ENCODE assay signal across 9 cellular contexts in the genomic region with DNA sequence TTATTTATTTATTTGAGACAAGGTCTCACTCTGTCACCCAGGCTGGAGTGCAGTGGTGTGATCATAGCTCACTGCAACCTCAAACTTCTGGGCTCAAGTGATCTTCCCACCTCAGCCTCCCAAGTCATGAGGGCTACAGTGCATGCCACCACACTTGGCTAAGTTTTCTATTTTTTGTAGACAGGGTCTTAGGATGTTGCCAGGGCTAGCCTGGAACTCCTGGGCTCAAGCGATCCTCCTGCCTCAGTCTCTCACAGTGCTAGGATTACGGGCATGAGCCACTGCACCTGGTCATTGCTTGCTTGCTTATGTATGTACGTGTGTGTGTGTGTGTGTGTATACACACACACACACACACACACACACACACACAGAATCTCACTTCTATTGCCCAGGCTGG. TPM values are rescaled to one million over a fixed set of nuclear protein-coding genes. Genes with fewer than 3 reads are reported as not detected.
DNase-seq lines count a peak whose midpoint lies in the region; ATAC-seq and TF ChIP-seq lines count a peak whose summit lies in the region.
"Not testable (repeated sequence)": the region's sequence is repeated elsewhere in the genome, so short reads cannot be mapped to it uniquely, and the experiment has no call there.
"Had no signal": no experiment of that assay in that cellular context is flagged by ENCODE, and none has a peak within 500 bp of the region (broad histone marks: within the 10 kb centered on the region; RNA-seq: fewer than 3 reads in every experiment).

No MANE protein-coding gene starts in this region.

- not testable (repeated sequence) for H3K4me3 Mint-ChIP-seq in CD4-positive, alpha-beta T cell; central memory CD8-positive, alpha-beta T cell; osteocyte (ENCODE audit: unreplicated experiment)

- CTCF ChIA-PET in CD4-positive, alpha-beta T cell (lab: Charles Lee): interaction anchor here (1.7 to 4.1 kb wide), 4 partner anchors 8 to 25 kb away, joined by 3 to 26 read pairs (median 16); no protein-coding TSS in a partner anchor

- peak overlapping the region; percentile 86 for H3K27ac Mint-ChIP-seq in CD4-positive, alpha-beta T cell
- H3K27ac Mint-ChIP-seq in central memory CD8-positive, alpha-beta T cell (ENCODE audit: low read depth): peak overlapping the region; percentile 82
- H3K27ac Mint-ChIP-seq in osteocyte (ENCODE audit: unreplicated experiment): peak overlapping the region; percentile 82

- peak overlapping the region; percentile 30 for H4K91ac ChIP-seq in mesenchymal stem cell (ENCODE audit: low read length)

- H3K79me1 ChIP-seq in mesenchymal stem cell (replicated peaks; ENCODE audit: low read length, poor library complexity, severe bottlenecking): not testable (repeated sequence)

- H2AFZ ChIP-seq in mesenchymal stem cell (ENCODE audit: low read depth, low read length): not testable (repeated sequence)

- not testable (repeated sequence) for H3K9me3 ChIP-seq in CD4-positive, alpha-beta T cell (ENCODE audit: control insufficient read depth, low read length); SJSA1 (replicated peaks); mesenchymal stem cell (ENCODE audit: control insufficient read depth, low read length); stomach; uterus

- not testable (repeated sequence) for H3K23ac ChIP-seq in mesenchymal stem cell (ENCODE audit: low read length in 2 of 2)

- not testable (repeated sequence) for ATAC-seq in CD4-positive, alpha-beta T cell (ENCODE audit: poor library complexity); central memory CD8-positive, alpha-beta T cell (replicated peaks; ENCODE audit: extremely low read depth, poor library complexity, severe bottlenecking); foreskin keratinocyte

- not testable (repeated sequence) for DNase-seq in CD4-positive, alpha-beta T cell; SJSA1 (ENCODE audit: low read depth in 1 of 2, low spot score in 2 of 2); central memory CD8-positive, alpha-beta T cell (ENCODE audit: low spot score in 2 of 2); foreskin keratinocyte; mesenchymal stem cell; osteocyte (ENCODE audit: extremely low spot score, unreplicated experiment); stomach; uterus

- intact Hi-C loops in CD4-positive, alpha-beta T cell (cut with DNase I, micrococcal nuclease); stomach (cut with DNase I; ENCODE audit: low total_unique reads); uterus (cut with DNase I; ENCODE audit: low total_unique reads): not testable (repeated sequence)

- H3K14ac ChIP-seq in mesenchymal stem cell (ENCODE audit: low read length in 2 of 2): not testable (repeated sequence)

- H3K4me1 Mint-ChIP-seq in CD4-positive, alpha-beta T cell (ENCODE audit: low read depth): peaks cover 85% of the 10 kb centered on the region
- peaks cover 78% of the 10 kb centered on the region for H3K4me1 Mint-ChIP-seq in central memory CD8-positive, alpha-beta T cell
- H3K4me1 Mint-ChIP-seq in osteocyte (ENCODE audit: unreplicated experiment): peaks cover 77% of the 10 kb centered on the region

- H3K9ac ChIP-seq in mesenchymal stem cell (ENCODE audit: low read length): peak overlapping the region; percentile 55

- H3K4me3 ChIP-seq in SJSA1; mesenchymal stem cell (ENCODE audit: insufficient read depth in 1 of 2, low read depth in 1 of 2, low read length in 2 of 2); stomach; uterus: not testable (repeated sequence)

- not testable (repeated sequence) for H3K36me3 ChIP-seq in SJSA1, stomach, uterus
- H3K36me3 ChIP-seq in mesenchymal stem cell (ENCODE audit: control insufficient read depth in 1 of 2, insufficient read depth in 2 of 2, low read depth in 1 of 2, low read length in 2 of 2): peaks cover 16 to 24% of the 10 kb centered on the region in 2 experiments

- TF ChIP-seq POLR2A in stomach (IDR thresholded peaks at IDR 0.05); uterus (IDR thresholded peaks at IDR 0.05): not testable (repeated sequence)

- TF ChIP-seq EP300 in stomach (IDR thresholded peaks at IDR 0.05): not testable (repeated sequence)

- H2BK15ac ChIP-seq in mesenchymal stem cell (ENCODE audit: low read depth, poor library complexity, severe bottlenecking): peak overlapping the region; percentile 1

- H3K18ac ChIP-seq in mesenchymal stem cell (ENCODE audit: low read depth in 1 of 2, low read length in 2 of 2): peak overlapping the region in 1 of 2 experiments; percentile 6

- TF ChIP-seq CTCF in CD4-positive, alpha-beta T cell (IDR thresholded peaks at IDR 0.05); foreskin keratinocyte (conservative IDR thresholded peaks at IDR 0.05); osteocyte (IDR thresholded peaks at IDR 0.05); stomach (IDR thresholded peaks at IDR 0.05); uterus (IDR thresholded peaks at IDR 0.05): not testable (repeated sequence)

- H3K4me1 ChIP-seq in SJSA1 (replicated peaks) (peaks cover 76% of the 10 kb centered on the region), foreskin keratinocyte (peaks cover 76% of the 10 kb centered on the region), mesenchymal stem cell (ENCODE audit: control insufficient read depth, insufficient read depth, low read depth, low read length) (peaks cover 75% of the 10 kb centered on the region), stomach (peaks cover 77 to 100% (median 90%) of the 10 kb centered on the region in 4 donors), uterus (peaks cover 24 to 36% of the 10 kb centered on the region in 2 donors)

- H3K9me3 Mint-ChIP-seq in CD4-positive, alpha-beta T cell; central memory CD8-positive, alpha-beta T cell; osteocyte (ENCODE audit: unreplicated experiment): not testable (repeated sequence)

- H2AK5ac ChIP-seq in mesenchymal stem cell (ENCODE audit: low read length, severe bottlenecking): not testable (repeated sequence)

- 100% methylated on average over 1 of the region's 3 CpGs for WGBS in mesenchymal stem cell
- WGBS in stomach, 5 donors: 89 to 97% (median 91%) methylated on average over 3 of the region's 3 CpGs

- not testable (repeated sequence) for H4K8ac ChIP-seq in mesenchymal stem cell (ENCODE audit: low read length)

- H2BK5ac ChIP-seq in mesenchymal stem cell (ENCODE audit: low read depth, low read length, poor library complexity, severe bottlenecking): not testable (repeated sequence)

- H3K4ac ChIP-seq in mesenchymal stem cell (ENCODE audit: low read depth in 1 of 2, low read length in 2 of 2): peak overlapping the region in 1 of 2 experiments; percentile 17

- H3K27me3 ChIP-seq in CD4-positive, alpha-beta T cell (ENCODE audit: control insufficient read depth, insufficient read depth, low read length); SJSA1 (replicated peaks); foreskin keratinocyte; mesenchymal stem cell (ENCODE audit: control insufficient read depth in 1 of 2, insufficient read depth in 1 of 2, low read length in 2 of 2); stomach; uterus: not testable (repeated sequence)

- H3K27me3 Mint-ChIP-seq in CD4-positive, alpha-beta T cell; central memory CD8-positive, alpha-beta T cell; osteocyte (ENCODE audit: unreplicated experiment): not testable (repeated sequence)

- H2BK120ac ChIP-seq in mesenchymal stem cell (ENCODE audit: low read depth, low read length): not testable (repeated sequence)

- peak overlapping the region in 1 of 2 experiments; percentile 51 for H2BK12ac ChIP-seq in mesenchymal stem cell (ENCODE audit: low read length in 2 of 2)

- H3K4me2 ChIP-seq in mesenchymal stem cell (ENCODE audit: low read length, poor library complexity, severe bottlenecking): not testable (repeated sequence)

- POLR2A ChIA-PET in CD4-positive, alpha-beta T cell (lab: Charles Lee): interaction anchor here (1.7 to 7.3 kb wide), 6 partner anchors 9 to 55 kb away, joined by 6 to 83 read pairs (median 16); a partner anchor contains a TSS

- peak overlapping the region; percentile 17 for H3K27ac ChIP-seq in CD4-positive, alpha-beta T cell (ENCODE audit: low read depth, low read length)
- H3K27ac ChIP-seq in SJSA1 (peak overlapping the region; percentile 87), foreskin keratinocyte (peak overlapping the region; percentile 72), stomach (peak overlapping the region in 4 of 5 donors; percentile 68 to 92 (median 80)), uterus (peak overlapping the region; percentile 93 to 97)
- H3K27ac ChIP-seq in mesenchymal stem cell (ENCODE audit: low read length, poor library complexity, severe bottlenecking): not testable (repeated sequence)

- H3K36me3 Mint-ChIP-seq in CD4-positive, alpha-beta T cell (ENCODE audit: low read depth): peaks cover 18% of the 10 kb centered on the region
- H3K36me3 Mint-ChIP-seq in central memory CD8-positive, alpha-beta T cell (ENCODE audit: insufficient read depth): peaks cover 18% of the 10 kb centered on the region
- H3K36me3 Mint-ChIP-seq in osteocyte (ENCODE audit: unreplicated experiment): not testable (repeated sequence)

RNA-seq across cellular contexts. Expression of a gene that starts 28.7 kb away (rescaled TPM):
- total RNA-seq in CD4-positive, alpha-beta T cell: 100 to 1,000 TPM; 229 to 230 TPM
- total RNA-seq in SJSA1 (2014; rRNA removed; shearing (Covaris generic)): 26.4 and 44.2 TPM in 2 replicates
- total RNA-seq in foreskin keratinocyte (265 and 321 TPM in 2 replicates), osteocyte (76.7 and 79.9 TPM in 2 replicates), stomach (100 to 1,000 TPM in 1 of 5 donors, 10 to 100 TPM in 4; 39.7 to 129 (median 58.9) TPM), uterus (100 to 1,000 TPM in 1 of 4 donors, 10 to 100 TPM in 3; 29.6 to 211 (median 41.2) TPM)
- polyA plus RNA-seq in foreskin keratinocyte (219 and 239 TPM in 2 replicates), stomach (10 to 100 TPM; 27.2 to 46.7 (median 33.6) TPM)
- polyA plus RNA-seq in mesenchymal stem cell (2013, experiment 1 of 2): 90.4 TPM
- 88.1 TPM for polyA plus RNA-seq in mesenchymal stem cell (2013, experiment 2 of 2)

RNA-seq across cellular contexts. Expression of a gene that starts 35.9 kb away (rescaled TPM):
- total RNA-seq in CD4-positive, alpha-beta T cell: 1,000 to 10,000 TPM; 1,997 to 2,075 TPM
- total RNA-seq in SJSA1 (2014; rRNA removed; shearing (Covaris generic)): 2,307 and 4,128 TPM in 2 replicates
- total RNA-seq in foreskin keratinocyte (2,803 and 2,913 TPM in 2 replicates), osteocyte (2,037 TPM in 2 replicates), stomach (1,000 to 10,000 TPM; 1,405 to 2,743 (median 1,647) TPM), uterus (1,000 to 10,000 TPM; 1,775 to 3,691 (median 3,260) TPM)
- polyA plus RNA-seq in foreskin keratinocyte (3,568 and 3,655 TPM in 2 replicates), stomach (1,000 to 10,000 TPM; 3,548 to 5,463 (median 4,617) TPM)
- polyA plus RNA-seq in mesenchymal stem cell (2013, experiment 1 of 2): 3,349 TPM
- polyA plus RNA-seq in mesenchymal stem cell (2013, experiment 2 of 2): 3,313 TPM

RNA-seq across cellular contexts. Expression of a gene that starts 42.3 kb away (rescaled TPM):
- 100 to 1,000 TPM; 121 to 128 TPM for total RNA-seq in CD4-positive, alpha-beta T cell
- 41.0 and 47.4 TPM in 2 replicates for total RNA-seq in SJSA1 (2014; rRNA removed; shearing (Covaris generic))
- 80.8 and 84.6 TPM in 2 replicates for total RNA-seq in foreskin keratinocyte
- 24.7 and 28.1 TPM in 2 replicates for polyA plus RNA-seq in foreskin keratinocyte
- polyA plus RNA-seq in mesenchymal stem cell (2013, experiment 1 of 2): 19.7 TPM
- 17.3 TPM for polyA plus RNA-seq in mesenchymal stem cell (2013, experiment 2 of 2)
- 106 and 115 TPM in 2 replicates for total RNA-seq in osteocyte
- total RNA-seq in stomach: 100 to 1,000 TPM in 4 of 5 donors, 10 to 100 TPM in 1; 84.0 to 226 (median 130) TPM
- polyA plus RNA-seq in stomach: 10 to 100 TPM in 2 of 3 donors, 1 to 10 TPM in 1; 8.7 to 14.5 (median 14.1) TPM
- total RNA-seq in uterus: 100 to 1,000 TPM in 1 of 4 donors, 10 to 100 TPM in 3; 50.5 to 106 (median 64.3) TPM

RNA-seq across cellular contexts. Expression of a gene that starts 54.9 kb away (rescaled TPM):
- total RNA-seq in CD4-positive, alpha-beta T cell: 1,000 to 10,000 TPM; 8,097 to 9,671 TPM
- under 0.01 TPM in 2 replicates for total RNA-seq in SJSA1 (2014; rRNA removed; shearing (Covaris generic))
- total RNA-seq in foreskin keratinocyte (4,915 and 5,654 TPM in 2 replicates), osteocyte (6,059 and 6,780 TPM in 2 replicates), stomach (under 1 TPM; under 0.01 TPM), uterus (over 10,000 TPM in 1 of 4 donors, under 1 TPM in 3; under 0.01 to 24,687 (median under 0.01) TPM)
- polyA plus RNA-seq in foreskin keratinocyte (not detected in 2 replicates), stomach (not detected)
- not detected for polyA plus RNA-seq in mesenchymal stem cell (2013, experiment 1 of 2)
- not detected for polyA plus RNA-seq in mesenchymal stem cell (2013, experiment 2 of 2)
- polyA plus RNA-seq: right cardiac atrium had no signal

RNA-seq across cellular contexts. Expression of a gene that starts 56.2 kb away (rescaled TPM):
- 1,000 to 10,000 TPM in 1 of 2 experiments, 100 to 1,000 TPM in 1; 913 to 1,035 TPM for total RNA-seq in CD4-positive, alpha-beta T cell
- under 0.01 TPM in 2 replicates for total RNA-seq in SJSA1 (2014; rRNA removed; shearing (Covaris generic))
- total RNA-seq in foreskin keratinocyte (4,069 and 6,144 TPM in 2 replicates), osteocyte (2,875 and 3,252 TPM in 2 replicates), stomach (under 1 TPM in 4 of 5 donors, not detected in 1; under 0.01 TPM), uterus (1,000 to 10,000 TPM in 1 of 4 donors, under 1 TPM in 3; under 0.01 to 2,308 (median under 0.01) TPM)
- polyA plus RNA-seq in foreskin keratinocyte (not detected in 2 replicates), stomach (not detected)
- polyA plus RNA-seq in mesenchymal stem cell (2013, experiment 1 of 2): not detected
- not detected for polyA plus RNA-seq in mesenchymal stem cell (2013, experiment 2 of 2)
- polyA plus RNA-seq: right cardiac atrium had no signal
